11 cellular contexts compared by ENCODE assay signal in the genomic region with DNA sequence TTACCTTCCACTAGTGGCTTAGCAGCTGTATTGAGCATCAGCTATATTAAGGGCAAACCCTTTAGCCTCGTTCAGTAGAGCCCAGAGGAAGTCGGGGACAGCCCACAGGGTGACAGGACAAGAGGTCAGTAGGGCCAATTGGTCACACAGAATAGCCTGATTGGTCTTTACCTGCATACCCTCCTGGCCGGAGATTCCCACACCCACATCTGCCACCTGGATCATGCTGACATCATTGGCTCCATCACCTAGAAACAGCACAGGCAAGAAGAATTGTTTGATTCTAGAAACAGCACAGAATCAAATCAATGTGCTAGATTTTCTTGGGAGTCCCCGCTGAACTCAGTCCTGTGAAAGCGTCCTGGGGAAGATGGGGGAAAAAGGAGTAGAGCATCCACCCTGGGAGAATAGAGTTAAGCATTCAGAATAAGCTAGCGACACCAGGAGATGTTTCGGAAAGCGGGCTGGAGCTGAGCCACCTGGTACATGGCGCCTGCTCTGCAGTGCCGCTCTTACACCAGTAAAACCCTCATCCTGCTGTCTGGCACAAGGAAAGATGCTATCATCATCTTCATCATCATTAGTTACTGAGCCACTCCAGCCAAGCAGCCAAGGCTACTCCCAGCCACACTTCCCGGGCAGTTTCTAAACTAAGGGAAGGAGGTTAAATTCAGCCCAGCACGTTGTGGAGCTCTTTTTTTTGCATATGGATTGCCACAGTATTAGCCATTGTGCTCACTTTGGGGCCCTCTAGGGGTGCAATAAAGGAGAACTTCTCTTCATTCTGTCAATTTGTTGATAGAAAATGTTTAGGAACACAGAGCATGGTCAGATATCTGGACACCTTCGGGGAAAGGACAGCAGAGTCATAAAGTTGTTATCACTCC.
DNase-seq lines count a peak whose midpoint lies in the region; ATAC-seq, FAIRE-seq and TF ChIP-seq lines count a peak whose summit lies in the region.
"Had no signal": no experiment of that assay in that cellular context is flagged by ENCODE, and none has a peak within 500 bp of the region (broad histone marks: within the 10 kb centered on the region; RNA-seq: fewer than 3 reads in every experiment).

No MANE protein-coding gene starts in this region.

- no peak overlapping the region for H2BK120ac ChIP-seq in trophoblast cell (ENCODE audit: insufficient read depth, low read length, poor library complexity)

- 77% methylated on average over 13 of the region's 13 CpGs for WGBS in esophagus muscularis mucosa
- WGBS in trophoblast cell (ENCODE audit: extremely low coverage, insufficient coverage, insufficient read length): no CpG with 5 or more reads among the region's 13 CpGs

- intact Hi-C loops in esophagus muscularis mucosa (cut with DNase I) (no loop called here), left colon (cut with DNase I, micrococcal nuclease) (loop anchor here in 1 of 2 donors (10.0 kb wide), 1 partner anchor 187 kb away; no protein-coding TSS in a partner anchor)

- H3K4ac ChIP-seq in trophoblast cell (ENCODE audit: low read depth, low read length): no peak overlapping the region

- H2BK5ac ChIP-seq in trophoblast cell (ENCODE audit: low read depth, low read length, poor library complexity): no peak overlapping the region

- H3K9me3 ChIP-seq in esophagus muscularis mucosa (no peaks in the 10 kb centered on the region), trophoblast cell (ENCODE audit: insufficient read depth, low read depth, low read length) (peaks cover 3% of the 10 kb centered on the region)
- H3K9me3 ChIP-seq: vagina had no signal

- no peak overlapping the region for H3K23ac ChIP-seq in trophoblast cell (ENCODE audit: low read length)

- H3K79me1 ChIP-seq in trophoblast cell (ENCODE audit: low read length): no peaks in the 10 kb centered on the region

- TF ChIP-seq CTCF in esophagus muscularis mucosa (IDR thresholded peaks at IDR 0.05): peak in 1 of 3 experiments; percentile 25

- peak overlapping the region; percentile 7 for H4K91ac ChIP-seq in trophoblast cell (ENCODE audit: low read depth, low read length)

- no peak overlapping the region for H3K18ac ChIP-seq in trophoblast cell (ENCODE audit: low read length)

- H3K4me1 ChIP-seq in esophagus muscularis mucosa: peaks cover 0 to 27% (median 19%) of the 10 kb centered on the region in 4 donors
- peaks cover 2 to 3% of the 10 kb centered on the region in 2 experiments for H3K4me1 ChIP-seq in trophoblast cell (ENCODE audit: control insufficient read depth in 1 of 2, insufficient read depth in 2 of 2, low read length in 2 of 2)

- H3K27ac ChIP-seq in esophagus muscularis mucosa (replicated peaks in 1 of 4): peak overlapping the region; percentile 9 to 48 (median 26)
- H3K27ac ChIP-seq in trophoblast cell (ENCODE audit: low read depth, low read length): no peak overlapping the region
- H3K27ac ChIP-seq: vagina had no signal

- H2AK5ac ChIP-seq in trophoblast cell (ENCODE audit: low read length): no peak overlapping the region

- no peak overlapping the region for H3K14ac ChIP-seq in trophoblast cell (ENCODE audit: low read length)

- H3K27me3 ChIP-seq in esophagus muscularis mucosa: no peaks in the 10 kb centered on the region
- H3K27me3 ChIP-seq in trophoblast cell (ENCODE audit: insufficient read depth, low read length): no peaks in the 10 kb centered on the region
- H3K27me3 ChIP-seq: vagina had no signal

- no peak for ATAC-seq in left colon
- no peak for ATAC-seq in GM21529 (IDR thresholded peaks at IDR 0.05; ENCODE audit: unreplicated experiment)
- no peak for ATAC-seq in GM18867 (IDR thresholded peaks at IDR 0.05; ENCODE audit: unreplicated experiment)
- ATAC-seq: Panc1 had no signal

- peak; percentile 5 for DNase-seq in DMS114 treated with DMSO at 0.1 percent for 48 hours (lab: John Stamatoyannopoulos, UW; ENCODE audit: unreplicated experiment)
- DNase-seq in OCI-M1 (lab: John Stamatoyannopoulos, UW): peak; percentile 0
- no peak for DNase-seq in esophagus muscularis mucosa (ENCODE audit: extremely low spot score)
- no peak for DNase-seq in trophoblast cell
- no peak for DNase-seq in GM19239 (ENCODE audit: insufficient read length, low spot score)
- no peak for DNase-seq in left colon
- DNase-seq: naive B cell had no signal

- H3K79me2 ChIP-seq in trophoblast cell (ENCODE audit: control insufficient read depth, insufficient read depth, low read length, poor library complexity): no peaks in the 10 kb centered on the region

- FAIRE-seq in GM19239 (lab: Jason Lieb, UNC): no peak

- H2AFZ ChIP-seq in trophoblast cell (ENCODE audit: insufficient read depth, low read length, poor library complexity): no peak overlapping the region

- no peak overlapping the region for H3K4me2 ChIP-seq in trophoblast cell (ENCODE audit: low read length)

- H3K4me3 ChIP-seq in esophagus muscularis mucosa (no peak overlapping the region), trophoblast cell (ENCODE audit: low read depth, low read length) (no peak overlapping the region)
- H3K4me3 ChIP-seq: vagina had no signal

- peak overlapping the region; percentile 6 for H2BK12ac ChIP-seq in trophoblast cell (ENCODE audit: low read length)

- H4K8ac ChIP-seq in trophoblast cell (ENCODE audit: low read depth, low read length): no peak overlapping the region

- no peak overlapping the region for H3K9ac ChIP-seq in trophoblast cell (ENCODE audit: low read length)

- H3K36me3 ChIP-seq in esophagus muscularis mucosa (peaks cover 0 to 58% (median 32%) of the 10 kb centered on the region in 4 donors), trophoblast cell (ENCODE audit: control insufficient read depth in 1 of 2, insufficient read depth in 2 of 2, low read length in 2 of 2) (no peaks in the 10 kb centered on the region)
- H3K36me3 ChIP-seq: vagina had no signal

- no peak for TF ChIP-seq POLR2A in esophagus muscularis mucosa (IDR thresholded peaks at IDR 0.05; ENCODE audit: low read depth)

- TF ChIP-seq EP300 in esophagus muscularis mucosa (IDR thresholded peaks at IDR 0.05): no peak

- H4K12ac ChIP-seq in trophoblast cell (ENCODE audit: low read depth, low read length): no peak overlapping the region

Comparison
In these comparisons a context has a peak if more than half of its experiments do, and no peak if none do; other contexts are left out.
1. DNase-seq: peak in DMS114 treated with DMSO at 0.1 percent for 48 hours (single experiment) and OCI-M1 (single experiment); none in esophagus muscularis mucosa (single experiment), trophoblast cell (0 of 2), GM19239 (single experiment) and left colon (0 of 2).